In the genomic region with DNA sequence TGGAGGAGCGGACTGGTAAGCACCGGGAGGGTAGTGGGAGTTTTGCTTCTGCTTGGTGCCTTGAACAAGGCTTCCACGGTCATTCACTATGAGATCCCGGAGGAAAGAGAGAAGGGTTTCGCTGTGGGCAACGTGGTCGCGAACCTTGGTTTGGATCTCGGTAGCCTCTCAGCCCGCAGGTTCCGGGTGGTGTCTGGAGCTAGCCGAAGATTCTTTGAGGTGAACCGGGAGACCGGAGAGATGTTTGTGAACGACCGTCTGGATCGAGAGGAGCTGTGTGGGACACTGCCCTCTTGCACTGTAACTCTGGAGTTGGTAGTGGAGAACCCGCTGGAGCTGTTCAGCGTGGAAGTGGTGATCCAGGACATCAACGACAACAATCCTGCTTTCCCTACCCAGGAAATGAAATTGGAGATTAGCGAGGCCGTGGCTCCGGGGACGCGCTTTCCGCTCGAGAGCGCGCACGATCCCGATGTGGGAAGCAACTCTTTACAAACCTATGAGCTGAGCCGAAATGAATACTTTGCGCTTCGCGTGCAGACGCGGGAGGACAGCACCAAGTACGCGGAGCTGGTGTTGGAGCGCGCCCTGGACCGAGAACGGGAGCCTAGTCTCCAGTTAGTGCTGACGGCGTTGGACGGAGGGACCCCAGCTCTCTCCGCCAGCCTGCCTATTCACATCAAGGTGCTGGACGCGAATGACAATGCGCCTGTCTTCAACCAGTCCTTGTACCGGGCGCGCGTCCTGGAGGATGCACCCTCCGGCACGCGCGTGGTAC, we compare ENCODE assay signal across 8 cellular contexts. TPM values are rescaled to one million over a fixed set of nuclear protein-coding genes. Genes with fewer than 3 reads are reported as not detected.
A peak's percentile ranks its signal among the peaks of the same experiment; 100 is the strongest.
DNase-seq lines count a peak whose midpoint lies in the region; TF ChIP-seq lines count a peak whose summit lies in the region.

No MANE protein-coding gene starts in this region.

- H3K18ac ChIP-seq in H9 (ENCODE audit: insufficient read length, low read depth, low read length) = no peak overlapping the region

- peaks cover 17% of the 10 kb centered on the region for H3K23me2 ChIP-seq in H9 (ENCODE audit: insufficient read length, low read depth, low read length, poor library complexity, severe bottlenecking)

- WGBS in H9 (ENCODE audit: extremely low coverage, insufficient read length, low lambda C conversion rate) = no CpG with 5 or more reads among the region's 58 CpGs

- H3K14ac ChIP-seq in H9 (ENCODE audit: insufficient read depth, low read length) = peak overlapping the region; percentile 54; the same call in 1 of the 2 replicates

- H3K4me3 ChIP-seq in right atrium auricular region = peak overlapping the region; percentile 60 to 65

- TF ChIP-seq CTCF in H9 (conservative IDR thresholded peaks at IDR 0.05) (no peak), right atrium auricular region (IDR thresholded peaks at IDR 0.05) (peak in 1 of 2 donors; percentile 9)

- H3K4me1 ChIP-seq in H9 (ENCODE audit: insufficient read depth, low read length) = 0 out of 2 replicates have a peak, but pooled peaks cover 2% of the 10 kb centered on the region
- peaks cover 0 to 29% of the 10 kb centered on the region in 2 donors for H3K4me1 ChIP-seq in right atrium auricular region

- H2AFZ ChIP-seq in H9 (ENCODE audit: low read length) = no peak overlapping the region

- H3K27ac ChIP-seq in H9 (ENCODE audit: insufficient read length, low read depth, low read length) (no peak overlapping the region), right atrium auricular region (peak overlapping the region; percentile 87 to 88)

- H3K9me3 Mint-ChIP-seq in H9 = peaks cover 0 to 23% of the 10 kb centered on the region in 2 experiments; a peak in 4 of 5 replicates

- H2BK15ac ChIP-seq in H9 (ENCODE audit: low read depth, low read length) = no peak overlapping the region

- no peak overlapping the region for H3K56ac ChIP-seq in H9 (ENCODE audit: insufficient read length, low read depth, low read length)

- no peak overlapping the region for H2BK5ac ChIP-seq in H9 (ENCODE audit: insufficient read length, low read length)

- H3K4me3 Mint-ChIP-seq in H9 = peak overlapping the region; percentile 92 to 97

- peak overlapping the region; percentile 42 for H3K9ac ChIP-seq in H9 (ENCODE audit: extremely low read depth, insufficient read length, low read length)

- peaks cover 23 to 30% of the 10 kb centered on the region in 2 experiments for H3K4me1 Mint-ChIP-seq in H9

- H2BK120ac ChIP-seq in H9 (ENCODE audit: low read depth, low read length, poor library complexity, severe bottlenecking) = no peak overlapping the region

- H3K27me3 Mint-ChIP-seq in H9 (ENCODE audit: low read depth) = peaks cover 33% of the 10 kb centered on the region

- no peaks in the 10 kb centered on the region for H3K79me1 ChIP-seq in H9 (ENCODE audit: insufficient read depth, low read depth, low read length, poor library complexity, severe bottlenecking)

- no peak overlapping the region for H3K23ac ChIP-seq in H9 (ENCODE audit: insufficient read length, low read depth, low read length)

- DNase-seq in NCI-H82 (lab: John Stamatoyannopoulos, UW) (peak; percentile 41), NCI-H82 treated with DMSO at 0.1 percent for 48 hours (lab: John Stamatoyannopoulos, UW; ENCODE audit: unreplicated experiment) (no peak), H9 (peak; percentile 59), MV-4-11 (lab: John Stamatoyannopoulos, UW) (peak; percentile 49), amniotic epithelial cell (ENCODE audit: low read depth) (peak; percentile 73), right atrium auricular region (ENCODE audit: low spot score) (peak; percentile 80), retina (peak; percentile 91), GOT3 (lab: John Stamatoyannopoulos, UW) (no peak)

- H4K5ac ChIP-seq in H9 (ENCODE audit: insufficient read length, low read depth, low read length) = no peak overlapping the region

- H4K20me1 ChIP-seq in H9 (ENCODE audit: control insufficient read depth, insufficient read depth, insufficient read length) = no peaks in the 10 kb centered on the region

- H3K27me3 ChIP-seq in H9 (ENCODE audit: insufficient read depth, low read length) = peaks cover 15% of the 10 kb centered on the region
- H3K27me3 ChIP-seq in right atrium auricular region = no peaks in the 10 kb centered on the region

- peak overlapping the region; percentile 95 for H3K4me2 ChIP-seq in H9 (ENCODE audit: insufficient read depth, insufficient read length, low read length)

- peaks cover 0 to 21% (median 8%) of the 10 kb centered on the region in 3 experiments; a peak in 4 of 7 replicates for H3K36me3 Mint-ChIP-seq in H9 (ENCODE audit: insufficient read depth in 1 of 3, low read depth in 3 of 3)

- H3K9me3 ChIP-seq in H9 (ENCODE audit: control insufficient read depth, low read depth, low read length) (peaks cover 5% of the 10 kb centered on the region), right atrium auricular region (no peaks in the 10 kb centered on the region)

- no peak overlapping the region for H3K4ac ChIP-seq in H9 (ENCODE audit: low read depth, low read length)

- H3K27ac Mint-ChIP-seq in H9 = peak overlapping the region; percentile 60 to 95 (median 81); a peak in 5 of 7 replicates

- no peak overlapping the region for H2AK5ac ChIP-seq in H9 (ENCODE audit: insufficient read length, low read length)

- no peak overlapping the region for H3T11ph ChIP-seq in H9 (ENCODE audit: low read length)

- no peak overlapping the region for H4K8ac ChIP-seq in H9 (replicated peaks; ENCODE audit: insufficient read length, low read depth, low read length)

- H3K36me3 ChIP-seq in right atrium auricular region = no peaks in the 10 kb centered on the region

- no peak overlapping the region for H2BK20ac ChIP-seq in H9 (ENCODE audit: low read depth, low read length, poor library complexity, severe bottlenecking)

- no peaks in the 10 kb centered on the region for H3K79me2 ChIP-seq in H9 (ENCODE audit: insufficient read depth, low read length)

- H2BK12ac ChIP-seq in H9 (ENCODE audit: insufficient read length, low read depth, low read length) = no peak overlapping the region

- H4K91ac ChIP-seq in H9 (ENCODE audit: insufficient read length, low read depth, low read length) = no peak overlapping the region

RNA-seq across cellular contexts. Expression of a gene that starts 0.6 kb away (rescaled TPM):
- total RNA-seq in H9 (2021) (19.8 and 22.6 TPM in 2 replicates), right atrium auricular region (10 to 100 TPM; 24.1 to 38.3 TPM)

RNA-seq across cellular contexts. Expression of a gene that starts 8.5 kb away (rescaled TPM):
- 4.0 and 4.3 TPM in 2 replicates for total RNA-seq in H9 (2021)
- 1 to 10 TPM; 1.5 to 1.7 TPM for total RNA-seq in right atrium auricular region

RNA-seq across cellular contexts. Expression of a gene that starts 12.6 kb away (rescaled TPM):
- 0.57 and 0.66 TPM in 2 replicates for total RNA-seq in H9 (2021)
- total RNA-seq in right atrium auricular region = 1 to 10 TPM; 1.4 to 1.7 TPM

RNA-seq across cellular contexts. Expression of a gene that starts 46.0 kb away (rescaled TPM):
- total RNA-seq in H9 (2021) = 1.3 and 1.4 TPM in 2 replicates
- total RNA-seq in right atrium auricular region = 1 to 10 TPM; 6.2 to 7.7 TPM

RNA-seq across cellular contexts. Expression of a gene that starts 55.5 kb away (rescaled TPM):
- 2.6 and 2.7 TPM in 2 replicates for total RNA-seq in H9 (2021)
- 1 to 10 TPM; 3.0 to 4.5 TPM for total RNA-seq in right atrium auricular region

Comparison
In these comparisons a context has a peak if more than half of its experiments do, and no peak if none do; other contexts are left out.
1. DNase-seq: peak in NCI-H82 (single experiment), H9 (single experiment), MV-4-11 (single experiment), amniotic epithelial cell (single experiment), right atrium auricular region (single experiment) and retina (single experiment); none in NCI-H82 treated with DMSO at 0.1 percent for 48 hours (single experiment) and GOT3 (single experiment).